1 cellular context compared by ENCODE assay signal in the genomic region with DNA sequence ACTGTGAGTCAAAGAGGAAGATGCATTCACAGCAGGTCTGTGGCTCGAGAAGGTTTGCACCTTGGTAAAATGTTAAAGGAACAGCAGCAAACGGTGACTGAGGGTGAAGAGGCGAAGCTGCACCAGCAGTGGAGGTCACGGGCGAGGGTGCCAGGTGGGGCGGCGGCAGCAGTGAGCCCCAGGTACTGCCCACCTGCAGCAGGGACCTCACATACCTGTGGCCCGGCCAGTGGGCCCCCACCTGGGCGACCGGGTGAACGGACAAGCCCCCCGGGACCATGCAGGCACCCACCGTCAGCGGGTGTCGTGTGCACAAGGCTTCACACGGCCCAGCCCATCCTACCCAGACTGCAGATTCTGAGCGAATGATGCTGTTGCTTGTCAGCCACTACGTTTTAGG.
TF ChIP-seq lines count a peak whose summit lies in the region.

No MANE protein-coding gene starts in this region.

TF ChIP-seq in HepG2, 621 proteins besides CTCF, POLR2A, EP300 and RAD21 (continued from another document):
- TF ChIP-seq, protein P1, sequence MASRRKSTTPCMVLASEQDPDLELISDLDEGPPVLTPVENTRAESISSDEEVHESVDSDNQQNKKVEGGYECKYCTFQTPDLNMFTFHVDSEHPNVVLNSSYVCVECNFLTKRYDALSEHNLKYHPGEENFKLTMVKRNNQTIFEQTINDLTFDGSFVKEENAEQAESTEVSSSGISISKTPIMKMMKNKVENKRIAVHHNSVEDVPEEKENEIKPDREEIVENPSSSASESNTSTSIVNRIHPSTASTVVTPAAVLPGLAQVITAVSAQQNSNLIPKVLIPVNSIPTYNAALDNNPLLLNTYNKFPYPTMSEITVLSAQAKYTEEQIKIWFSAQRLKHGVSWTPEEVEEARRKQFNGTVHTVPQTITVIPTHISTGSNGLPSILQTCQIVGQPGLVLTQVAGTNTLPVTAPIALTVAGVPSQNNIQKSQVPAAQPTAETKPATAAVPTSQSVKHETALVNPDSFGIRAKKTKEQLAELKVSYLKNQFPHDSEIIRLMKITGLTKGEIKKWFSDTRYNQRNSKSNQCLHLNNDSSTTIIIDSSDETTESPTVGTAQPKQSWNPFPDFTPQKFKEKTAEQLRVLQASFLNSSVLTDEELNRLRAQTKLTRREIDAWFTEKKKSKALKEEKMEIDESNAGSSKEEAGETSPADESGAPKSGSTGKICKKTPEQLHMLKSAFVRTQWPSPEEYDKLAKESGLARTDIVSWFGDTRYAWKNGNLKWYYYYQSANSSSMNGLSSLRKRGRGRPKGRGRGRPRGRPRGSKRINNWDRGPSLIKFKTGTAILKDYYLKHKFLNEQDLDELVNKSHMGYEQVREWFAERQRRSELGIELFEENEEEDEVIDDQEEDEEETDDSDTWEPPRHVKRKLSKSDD (CRISPR knock-in tag; IDR thresholded peaks at IDR 0.05; ENCODE audit: low read depth), result no peak
- TF ChIP-seq SP140L (CRISPR knock-in tag; IDR thresholded peaks at IDR 0.05; ENCODE audit: borderline replicate concordance), result no peak
- TF ChIP-seq, protein P2, sequence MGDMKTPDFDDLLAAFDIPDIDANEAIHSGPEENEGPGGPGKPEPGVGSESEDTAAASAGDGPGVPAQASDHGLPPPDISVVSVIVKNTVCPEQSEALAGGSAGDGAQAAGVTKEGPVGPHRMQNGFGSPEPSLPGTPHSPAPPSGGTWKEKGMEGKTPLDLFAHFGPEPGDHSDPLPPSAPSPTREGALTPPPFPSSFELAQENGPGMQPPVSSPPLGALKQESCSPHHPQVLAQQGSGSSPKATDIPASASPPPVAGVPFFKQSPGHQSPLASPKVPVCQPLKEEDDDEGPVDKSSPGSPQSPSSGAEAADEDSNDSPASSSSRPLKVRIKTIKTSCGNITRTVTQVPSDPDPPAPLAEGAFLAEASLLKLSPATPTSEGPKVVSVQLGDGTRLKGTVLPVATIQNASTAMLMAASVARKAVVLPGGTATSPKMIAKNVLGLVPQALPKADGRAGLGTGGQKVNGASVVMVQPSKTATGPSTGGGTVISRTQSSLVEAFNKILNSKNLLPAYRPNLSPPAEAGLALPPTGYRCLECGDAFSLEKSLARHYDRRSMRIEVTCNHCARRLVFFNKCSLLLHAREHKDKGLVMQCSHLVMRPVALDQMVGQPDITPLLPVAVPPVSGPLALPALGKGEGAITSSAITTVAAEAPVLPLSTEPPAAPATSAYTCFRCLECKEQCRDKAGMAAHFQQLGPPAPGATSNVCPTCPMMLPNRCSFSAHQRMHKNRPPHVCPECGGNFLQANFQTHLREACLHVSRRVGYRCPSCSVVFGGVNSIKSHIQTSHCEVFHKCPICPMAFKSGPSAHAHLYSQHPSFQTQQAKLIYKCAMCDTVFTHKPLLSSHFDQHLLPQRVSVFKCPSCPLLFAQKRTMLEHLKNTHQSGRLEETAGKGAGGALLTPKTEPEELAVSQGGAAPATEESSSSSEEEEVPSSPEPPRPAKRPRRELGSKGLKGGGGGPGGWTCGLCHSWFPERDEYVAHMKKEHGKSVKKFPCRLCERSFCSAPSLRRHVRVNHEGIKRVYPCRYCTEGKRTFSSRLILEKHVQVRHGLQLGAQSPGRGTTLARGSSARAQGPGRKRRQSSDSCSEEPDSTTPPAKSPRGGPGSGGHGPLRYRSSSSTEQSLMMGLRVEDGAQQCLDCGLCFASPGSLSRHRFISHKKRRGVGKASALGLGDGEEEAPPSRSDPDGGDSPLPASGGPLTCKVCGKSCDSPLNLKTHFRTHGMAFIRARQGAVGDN (CRISPR knock-in tag; IDR thresholded peaks at IDR 0.05), result no peak
